ENCODE assay signal across 12 cellular contexts in the genomic region with DNA sequence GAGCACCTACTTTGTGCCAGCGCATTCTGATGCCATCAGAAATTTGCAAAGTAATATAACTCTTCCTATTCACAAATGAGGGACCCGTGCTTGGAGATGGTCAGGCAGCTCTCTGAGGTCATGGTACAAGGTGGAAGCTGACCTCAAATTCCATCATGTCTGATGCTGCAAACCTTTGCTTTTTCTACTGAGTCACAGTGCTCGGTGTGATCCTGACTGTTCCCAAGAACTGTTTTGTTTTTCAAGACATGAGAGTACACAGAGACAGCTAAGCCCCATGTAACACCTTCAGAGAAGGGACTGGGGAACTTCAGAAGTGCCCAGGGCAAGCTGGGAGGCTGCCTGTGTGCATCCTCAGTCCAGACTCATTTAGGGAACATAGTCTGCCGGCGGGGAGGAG.
"Had no signal": no experiment of that assay in that cellular context is flagged by ENCODE, and none has a peak within 500 bp of the region (broad histone marks: within the 10 kb centered on the region; RNA-seq: fewer than 3 reads in every experiment).

No MANE protein-coding gene starts in this region.

- H3K36me3 ChIP-seq: heart left ventricle had no signal

- H3K9me3 ChIP-seq: heart left ventricle had no signal

- H3K27ac ChIP-seq: heart left ventricle, parathyroid adenoma had no signal

- H3K4me3 ChIP-seq: heart left ventricle had no signal

- DNase-seq: activated CD4-positive, alpha-beta T cell treated with anti-CD3 and anti-CD28 coated beads, Interleukin-2, amount 50 U/mL, for 4 hours; activated naive CD8-positive, alpha-beta T cell treated with anti-CD3 and anti-CD28 coated beads for 36 hours; amygdala; effector CD4-positive, alpha-beta T cell; heart left ventricle; immature natural killer cell; left cardiac atrium; mesendoderm; naive thymus-derived CD4-positive, alpha-beta T cell; stimulated activated naive CD4-positive, alpha-beta T cell; T-helper 17 cell had no signal

- H3K4me1 ChIP-seq: heart left ventricle, parathyroid adenoma had no signal

- ATAC-seq: heart left ventricle; left cardiac atrium; naive thymus-derived CD4-positive, alpha-beta T cell; T-helper 17 cell had no signal
